Comparison of ENCODE assay signal across 20 cellular contexts in genomic region chrX:110563276-110563675, GRCh38.
DNase-seq lines count a peak whose midpoint lies in the region.
"Had no signal": no experiment of that assay in that cellular context is flagged by ENCODE, and none has a peak within 500 bp of the region (broad histone marks: within the 10 kb centered on the region; RNA-seq: fewer than 3 reads in every experiment).

No MANE protein-coding gene starts in this region.

- DNase-seq in EH (ENCODE audit: low read depth) (peak; percentile 89), MG63 (peak; percentile 56), cerebellum (ENCODE audit: low spot score) (peak; percentile 0), pons (ENCODE audit: low spot score) (peak; percentile 14), COLO668 (lab: John Stamatoyannopoulos, UW; ENCODE audit: unreplicated experiment) (no peak), GF-D8 (lab: John Stamatoyannopoulos, UW) (no peak), OCI-M1 (lab: John Stamatoyannopoulos, UW) (no peak)
- no peak for DNase-seq in activated CD4-positive, alpha-beta T cell treated with anti-CD3 and anti-CD28 coated beads, Interleukin-2, amount 50 U/mL, for 48 hours
- DNase-seq: activated CD8-positive, alpha-beta T cell treated with anti-CD3 and anti-CD28 coated beads for 36 hours; DMS79; erythroblast; glutamatergic neuron; KG1; left colon; natural killer cell; NCI-H1105; NCI-H2081; NCI-H446; sigmoid colon; T-helper 9 cell had no signal

- H3K27me3 ChIP-seq in MG63, result no peaks in the 10 kb centered on the region
- H3K27me3 ChIP-seq: sigmoid colon had no signal

- peaks cover 2% of the 10 kb centered on the region; the same call in 1 of the 2 replicates for H3K9me3 ChIP-seq in MG63
- H3K9me3 ChIP-seq: sigmoid colon had no signal

- H3K36me3 ChIP-seq in MG63, result no peaks in the 10 kb centered on the region
- H3K36me3 ChIP-seq: sigmoid colon had no signal

- H3K4me3 ChIP-seq in MG63, result no peak overlapping the region
- H3K4me3 ChIP-seq: sigmoid colon had no signal

Comparison
In these comparisons a context has a peak if more than half of its experiments do, and no peak if none do; other contexts are left out.
1. DNase-seq: peak in EH (single experiment), MG63 (single experiment), cerebellum (single experiment) and pons (single experiment); none in COLO668 (single experiment), activated CD4-positive, alpha-beta T cell treated with anti-CD3 and anti-CD28 coated beads, Interleukin-2, amount 50 U/mL, for 48 hours (0 of 2), GF-D8 (single experiment) and OCI-M1 (single experiment).